Comparison of ENCODE assay signal across 8 cellular contexts in the genomic region with DNA sequence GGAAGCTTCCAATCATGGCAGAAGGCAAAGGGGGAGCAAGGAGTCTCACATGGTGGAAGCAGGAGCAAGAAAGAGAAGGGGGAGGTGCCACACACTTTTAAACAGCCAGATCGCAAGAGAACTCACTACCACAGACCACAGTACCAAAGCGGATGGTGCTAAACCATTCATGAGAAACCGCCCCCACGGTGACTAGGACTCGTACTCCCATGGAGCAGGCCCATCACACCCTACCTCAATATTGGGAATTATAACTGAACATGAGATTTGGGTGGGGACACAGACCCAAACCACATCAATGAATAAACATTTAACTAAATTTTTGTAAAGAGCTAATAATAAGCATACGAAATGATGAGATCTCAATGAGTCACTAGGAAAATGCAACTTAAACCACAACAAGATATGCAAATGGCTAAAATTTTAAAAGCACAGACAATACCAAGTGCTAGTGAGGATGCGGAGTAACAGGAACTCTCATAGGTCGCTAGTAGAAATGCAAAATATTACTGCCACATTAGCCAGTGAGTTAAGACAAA. TPM values are rescaled to one million over a fixed set of nuclear protein-coding genes. Genes with fewer than 3 reads are reported as not detected.
DNase-seq lines count a peak whose midpoint lies in the region; ATAC-seq lines count a peak whose summit lies in the region.

No MANE protein-coding gene starts in this region.

- no peak overlapping the region for H4K91ac ChIP-seq in neuronal stem cell (ENCODE audit: low read depth, low read length, poor library complexity)

- no peak overlapping the region for H4K8ac ChIP-seq in neuronal stem cell (ENCODE audit: low read depth, low read length)

- peaks cover 3% of the 10 kb centered on the region for H3K79me1 ChIP-seq in neuronal stem cell (ENCODE audit: low read depth, low read length)

- no peak overlapping the region for H2BK12ac ChIP-seq in neuronal stem cell (ENCODE audit: low read length)

- H3K18ac ChIP-seq in neuronal stem cell (ENCODE audit: low read length), result no peak overlapping the region

- ATAC-seq in GM19397 (IDR thresholded peaks at IDR 0.05; ENCODE audit: unreplicated experiment) (peak; percentile 36), HG03571 (IDR thresholded peaks at IDR 0.05; ENCODE audit: unreplicated experiment) (peak; percentile 43)

- no CpG with 5 or more reads among the region's 8 CpGs for WGBS in neuronal stem cell (ENCODE audit: extremely low coverage in 2 of 2, insufficient read length in 2 of 2, insufficient replicate concordance in 1 of 2), 2 donors

- no peak overlapping the region for H2AK5ac ChIP-seq in neuronal stem cell (ENCODE audit: low read depth, low read length)

- no peak overlapping the region for H2BK15ac ChIP-seq in neuronal stem cell (ENCODE audit: low read length)

- H3K9me3 ChIP-seq in neuronal stem cell (replicated peaks in 1 of 2; ENCODE audit: control insufficient read depth in 2 of 2, insufficient read depth in 1 of 2, low read depth in 1 of 2, low read length in 2 of 2), result peaks cover 0 to 2% of the 10 kb centered on the region in 2 donors

- no peak overlapping the region for H3K14ac ChIP-seq in neuronal stem cell (ENCODE audit: low read length)

- no peak overlapping the region for H2BK120ac ChIP-seq in neuronal stem cell (ENCODE audit: low read depth, low read length)

- H3K9ac ChIP-seq in neuronal stem cell (ENCODE audit: low read depth, low read length, poor library complexity), result no peak overlapping the region

- peaks cover 0 to 14% of the 10 kb centered on the region in 2 donors for H3K4me1 ChIP-seq in neuronal stem cell (ENCODE audit: control insufficient read depth in 2 of 2, insufficient read depth in 1 of 2, low read depth in 1 of 2, low read length in 2 of 2)

- no peak overlapping the region for H2BK5ac ChIP-seq in neuronal stem cell (ENCODE audit: low read length)

- peaks cover 26 to 84% of the 10 kb centered on the region in 2 donors for H3K36me3 ChIP-seq in neuronal stem cell (replicated peaks in 1 of 2; ENCODE audit: control insufficient read depth in 2 of 2, insufficient read depth in 2 of 2, low read length in 2 of 2)

- H3K4me3 ChIP-seq in neuronal stem cell (ENCODE audit: low read length in 2 of 2), result no peak overlapping the region

- H3K27ac ChIP-seq in substantia nigra (ENCODE audit: low read depth, low read length, poor library complexity, severe bottlenecking), result no peak overlapping the region
- no peak overlapping the region for H3K27ac ChIP-seq in neuronal stem cell (replicated peaks; ENCODE audit: low read length)

- H3K23ac ChIP-seq in neuronal stem cell (ENCODE audit: low read depth, low read length, poor library complexity), result no peak overlapping the region

- H3K4me2 ChIP-seq in neuronal stem cell (ENCODE audit: insufficient read depth, low read length, poor library complexity, severe bottlenecking), result no peak overlapping the region

- no peaks in the 10 kb centered on the region for H3K27me3 ChIP-seq in neuronal stem cell (ENCODE audit: control insufficient read depth in 3 of 3, insufficient read depth in 3 of 3, low read depth in 1 of 3, low read length in 3 of 3)

- no peak overlapping the region for H3K4ac ChIP-seq in neuronal stem cell (ENCODE audit: low read length)

- H2AFZ ChIP-seq in neuronal stem cell (ENCODE audit: low read length), result no peak overlapping the region

- DNase-seq in activated naive CD4-positive, alpha-beta T cell treated with anti-CD3 and anti-CD28 coated beads, Interleukin-2, amount 50 U/mL, for 16 hours, result peak; percentile 59
- DNase-seq in stimulated activated CD4-positive, alpha-beta T cell treated with anti-CD3 and anti-CD28 coated beads, TNF-alpha, amount 100 ng/mL, for 48 hours (ENCODE audit: low read depth in 3 of 3), result peak; percentile 53 to 67 (median 54)
- DNase-seq in hippocampal formation (lab: John Stamatoyannopoulos, UW) (no peak), SKM-1 treated with dmso at 0.1 percent for 144 hours (lab: John Stamatoyannopoulos, UW; ENCODE audit: unreplicated experiment) (no peak), substantia nigra (lab: John Stamatoyannopoulos, UW) (no peak), neuronal stem cell (ENCODE audit: low spot score) (no peak)

RNA-seq across cellular contexts. Expression of a gene that starts 10.0 kb away (rescaled TPM):
- polyA plus RNA-seq in neuronal stem cell (2013, experiment 1 of 2), result 20.1 TPM
- polyA plus RNA-seq in neuronal stem cell (2013, experiment 2 of 2), result 18.2 TPM

RNA-seq across cellular contexts. Expression of a gene that starts 43.9 kb away (rescaled TPM):
- polyA plus RNA-seq in neuronal stem cell (2013, experiment 1 of 2), result 11.7 TPM
- polyA plus RNA-seq in neuronal stem cell (2013, experiment 2 of 2), result 12.2 TPM

Comparison
In these comparisons a context has a peak if more than half of its experiments do, and no peak if none do; other contexts are left out.
1. DNase-seq: peak in activated naive CD4-positive, alpha-beta T cell treated with anti-CD3 and anti-CD28 coated beads, Interleukin-2, amount 50 U/mL, for 16 hours (single experiment) and stimulated activated CD4-positive, alpha-beta T cell treated with anti-CD3 and anti-CD28 coated beads, TNF-alpha, amount 100 ng/mL, for 48 hours (3 of 3); none in hippocampal formation (0 of 2), SKM-1 treated with dmso at 0.1 percent for 144 hours (single experiment), substantia nigra (0 of 49) and neuronal stem cell (single experiment).